In the genomic region with DNA sequence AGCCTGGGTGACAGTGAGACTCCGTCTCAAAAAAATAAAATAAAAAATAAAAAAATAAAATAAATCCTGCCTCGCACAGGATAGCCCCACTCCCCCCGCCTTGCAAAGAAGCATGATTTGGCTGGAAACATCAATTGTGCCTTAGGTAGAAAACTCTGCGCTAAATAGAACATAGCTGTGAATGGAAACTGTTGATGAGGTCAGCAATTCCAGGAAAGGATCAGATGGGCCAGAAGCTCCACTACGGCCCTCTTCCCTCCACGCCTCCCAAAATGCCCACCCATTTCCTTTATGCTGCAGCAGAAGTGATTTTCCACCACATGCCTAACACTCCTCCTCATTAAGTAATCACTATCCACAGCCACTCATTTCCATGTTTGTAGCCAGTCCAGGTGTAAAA, we compare ENCODE assay signal across 25 cellular contexts.
"Had no signal": no experiment of that assay in that cellular context is flagged by ENCODE, and none has a peak within 500 bp of the region (broad histone marks: within the 10 kb centered on the region; RNA-seq: fewer than 3 reads in every experiment).

No MANE protein-coding gene starts in this region.

- H3K36me3 Mint-ChIP-seq: naive thymus-derived CD8-positive, alpha-beta T cell; stimulated activated naive B cell treated with anti-CD40 and anti-IgM and Interleukin-4, amounts not matched to agents 10 μg/mL and 1 μg/mL and 100 μg/mL, for 72 hours had no signal

- H3K9me3 ChIP-seq: colonic mucosa, gastrocnemius medialis, lower lobe of right lung, ovary, psoas muscle, stomach, testis, tibial artery had no signal

- H3K27me3 ChIP-seq: colonic mucosa, gastrocnemius medialis, ovary, stomach, testis, tibial artery had no signal

- H3K27ac Mint-ChIP-seq: dendritic cell treated with granulocyte-macrophage colony-stimulating factor and Interleukin-4, amounts not matched to agents 40 ng/mL and 50 ng/mL, for 4 days; endodermal cell; naive thymus-derived CD8-positive, alpha-beta T cell; nephron progenitor cell; stimulated activated naive B cell treated with anti-CD40 and anti-IgM and Interleukin-4, amounts not matched to agents 10 μg/mL and 1 μg/mL and 100 μg/mL, for 72 hours; type B pancreatic cell had no signal

- H3K9me3 Mint-ChIP-seq: dendritic cell treated with granulocyte-macrophage colony-stimulating factor and Interleukin-4, amounts not matched to agents 40 ng/mL and 50 ng/mL, for 4 days; endodermal cell; naive thymus-derived CD8-positive, alpha-beta T cell; nephron progenitor cell; stimulated activated naive B cell treated with anti-CD40 and anti-IgM and Interleukin-4, amounts not matched to agents 10 μg/mL and 1 μg/mL and 100 μg/mL, for 72 hours had no signal

- ATAC-seq: esophagus mucosa; gastrocnemius medialis; left ventricle myocardium superior; lower lobe of right lung; naive thymus-derived CD8-positive, alpha-beta T cell; psoas muscle; right cardiac atrium had no signal

- H3K27me3 Mint-ChIP-seq: naive thymus-derived CD8-positive, alpha-beta T cell; type B pancreatic cell had no signal

- DNase-seq: colonic mucosa; effector CD8-positive, alpha-beta T cell; foreskin fibroblast; gastrocnemius medialis; head of caudate nucleus; left ventricle myocardium superior; lower lobe of right lung; naive thymus-derived CD8-positive, alpha-beta T cell; nephron progenitor cell; nucleus accumbens; ovary; posterior cingulate gyrus; psoas muscle; right cardiac atrium; stimulated activated CD4-positive, alpha-beta T cell treated with anti-CD3 and anti-CD28 coated beads, Interleukin-15, amount 100 ng/mL, for 24 hours; stimulated activated CD4-positive, alpha-beta T cell treated with anti-CD3 and anti-CD28 coated beads, Interleukin-2, amount 100 ng/mL, for 48 hours; stimulated activated naive B cell treated with anti-CD40 and anti-IgM and Interleukin-4, amounts not matched to agents 10 μg/mL and 1 μg/mL and 100 μg/mL, for 72 hours; stomach; testis; tibial artery had no signal

- H3K4me1 ChIP-seq: colonic mucosa, gastrocnemius medialis, psoas muscle, stomach, testis, tibial artery had no signal

- H3K4me3 ChIP-seq: colonic mucosa, gastrocnemius medialis, lower lobe of right lung, ovary, psoas muscle, skin epidermis, stomach, testis, tibial artery had no signal

- H3K36me3 ChIP-seq: colonic mucosa, gastrocnemius medialis, lower lobe of right lung, ovary, stomach, tibial artery had no signal

- H3K4me3 Mint-ChIP-seq: dendritic cell treated with granulocyte-macrophage colony-stimulating factor and Interleukin-4, amounts not matched to agents 40 ng/mL and 50 ng/mL, for 4 days; endodermal cell; naive thymus-derived CD8-positive, alpha-beta T cell; nephron progenitor cell; stimulated activated naive B cell treated with anti-CD40 and anti-IgM and Interleukin-4, amounts not matched to agents 10 μg/mL and 1 μg/mL and 100 μg/mL, for 72 hours; type B pancreatic cell had no signal
